Comparison of ENCODE assay signal across 26 cellular contexts in genomic region chr1:2570261-2570794, GRCh38. TPM values are rescaled to one million over a fixed set of nuclear protein-coding genes. Genes with fewer than 3 reads are reported as not detected.
"Had no signal": no experiment of that assay in that cellular context is flagged by ENCODE, and none has a peak within 500 bp of the region (broad histone marks: within the 10 kb centered on the region; RNA-seq: fewer than 3 reads in every experiment).

No MANE protein-coding gene starts in this region.

- H3K4me3 ChIP-seq: dorsolateral prefrontal cortex, esophagus muscularis mucosa, lower lobe of right lung, mucosa of descending colon, spleen, upper lobe of left lung had no signal

- FAIRE-seq: colon, frontal cortex, keratinocyte had no signal

- H3K27ac Mint-ChIP-seq: activated B cell treated with CpG ODN at 0.5 μM for 24 hours; activated CD4-positive, alpha-beta T cell treated with anti-CD3 and anti-CD28 coated beads for 36 hours; activated T-cell treated with anti-CD3 and anti-CD28 coated beads, Interleukin-2, amount 50 U/mL, for 72 hours; effector memory CD8-positive, alpha-beta T cell; progenitor cell of endocrine pancreas had no signal

- H3K9me3 ChIP-seq: lower lobe of right lung, mucosa of descending colon had no signal

- H3K27me3 Mint-ChIP-seq: activated B cell treated with CpG ODN at 0.5 μM for 24 hours; activated CD4-positive, alpha-beta T cell treated with anti-CD3 and anti-CD28 coated beads for 36 hours; effector memory CD8-positive, alpha-beta T cell; progenitor cell of endocrine pancreas had no signal

- H3K27me3 ChIP-seq: brain microvascular endothelial cell, dorsolateral prefrontal cortex, spleen, upper lobe of left lung had no signal

- H3K27ac ChIP-seq: brain microvascular endothelial cell, dorsolateral prefrontal cortex, esophagus muscularis mucosa, lower lobe of right lung, spleen had no signal

- ATAC-seq: activated CD4-positive, alpha-beta T cell treated with anti-CD3 and anti-CD28 coated beads for 36 hours; activated T-cell treated with anti-CD3 and anti-CD28 coated beads, Interleukin-2, amount 50 U/mL, for 72 hours; effector memory CD8-positive, alpha-beta T cell; lower lobe of right lung; mucosa of descending colon; stimulated activated naive CD8-positive, alpha-beta T cell treated with anti-CD3 and anti-CD28 coated beads, Interleukin-15, Interleukin-2, amounts not matched to agents 100 U/mL and 50 U/mL, for 24 hours had no signal

- H3K4me3 Mint-ChIP-seq: activated B cell treated with CpG ODN at 0.5 μM for 24 hours; activated CD4-positive, alpha-beta T cell treated with anti-CD3 and anti-CD28 coated beads for 36 hours; activated T-cell treated with anti-CD3 and anti-CD28 coated beads, Interleukin-2, amount 50 U/mL, for 72 hours; effector memory CD8-positive, alpha-beta T cell had no signal

- DNase-seq: activated B cell treated with CpG ODN at 0.5 μM for 24 hours; activated CD4-positive, alpha-beta T cell treated with anti-CD3 and anti-CD28 coated beads for 36 hours; activated CD4-positive, alpha-beta T cell treated with anti-CD3 and anti-CD28 coated beads, Interleukin-2, amount 50 U/mL, for 48 hours; activated CD8-positive, alpha-beta memory T cell treated with anti-CD3 and anti-CD28 coated beads, Interleukin-2, amount 50 U/mL, for 48 hours; activated effector memory CD4-positive, alpha-beta T cell treated with Interleukin-2 at 50 U/mL for 16 hours; activated T-cell treated with anti-CD3 and anti-CD28 coated beads, Interleukin-2, amount 50 U/mL, for 72 hours; aorta; brain microvascular endothelial cell; effector memory CD8-positive, alpha-beta T cell; lower lobe of right lung; mesendoderm; mucosa of descending colon; retina; spleen; stimulated activated CD4-positive, alpha-beta T cell treated with anti-CD3 and anti-CD28 coated beads, Interleukin-4, amount 100 ng/mL, for 1 hour; stimulated activated naive CD8-positive, alpha-beta T cell treated with anti-CD3 and anti-CD28 coated beads, Interleukin-15, Interleukin-2, amounts not matched to agents 100 U/mL and 50 U/mL, for 24 hours; T1000 had no signal

- H3K36me3 ChIP-seq: brain microvascular endothelial cell, esophagus muscularis mucosa, lower lobe of right lung, spleen, upper lobe of left lung had no signal

- H3K4me1 ChIP-seq: esophagus muscularis mucosa, lower lobe of right lung had no signal

RNA-seq across cellular contexts. Expression of gene HES5, which starts 40.3 kb away (rescaled TPM):
- total RNA-seq: activated B cell treated with CpG ODN at 0.5 μM for 24 hours; omental fat pad; T-helper 1 cell treated with Interleukin-12 subunit alpha and Interleukin-12 subunit beta and Interleukin-4 antibody, amounts not matched to agents 30 ng/mL and 1 ng/mL, for 36 hours had no signal
- polyA plus RNA-seq: aorta had no signal
